Comparison of ENCODE assay signal across 20 cellular contexts in genomic region chr16:82832861-82833260, GRCh38.
A peak's percentile ranks its signal among the peaks of the same experiment; 100 is the strongest.
DNase-seq lines count a peak whose midpoint lies in the region; ATAC-seq and TF ChIP-seq lines count a peak whose summit lies in the region.
"Had no signal": no experiment of that assay in that cellular context is flagged by ENCODE, and none has a peak within 500 bp of the region (broad histone marks: within the 10 kb centered on the region; RNA-seq: fewer than 3 reads in every experiment).

No MANE protein-coding gene starts in this region.

- H3K36me3 ChIP-seq in SK-N-SH (replicated peaks in 1 of 2; ENCODE audit: control insufficient read depth in 1 of 2, insufficient read depth in 2 of 2, low read length in 1 of 2): no peaks in the 10 kb centered on the region
- H3K36me3 ChIP-seq: cardiac muscle cell, esophagus squamous epithelium, WERI-Rb-1 had no signal

- H3K9me2 ChIP-seq in SK-N-SH: no peaks in the 10 kb centered on the region

- ATAC-seq in GM19397 (IDR thresholded peaks at IDR 0.05; ENCODE audit: unreplicated experiment): no peak
- ATAC-seq in HG02852 (IDR thresholded peaks at IDR 0.05; ENCODE audit: unreplicated experiment): no peak
- ATAC-seq: A549; activated naive CD4-positive, alpha-beta T cell treated with anti-CD3 and anti-CD28 coated beads, Interleukin-2, amount 50 U/mL, for 72 hours; activated T-cell treated with anti-CD3 and anti-CD28 coated beads, Interleukin-2, amount 50 U/mL, for 4 hours; left lobe of liver had no signal

- H3K27me3 ChIP-seq in SK-N-SH (ENCODE audit: insufficient read depth): no peaks in the 10 kb centered on the region
- H3K27me3 ChIP-seq: cardiac muscle cell, esophagus squamous epithelium had no signal

- H3K27ac ChIP-seq in SK-N-SH (ENCODE audit: low read depth in 2 of 2, low read length in 1 of 2): peak overlapping the region in 1 of 2 experiments; percentile 21; a peak in 1 of 4 replicates
- H3K27ac ChIP-seq: A549, cardiac muscle cell, esophagus squamous epithelium, WERI-Rb-1 had no signal

- TF ChIP-seq CTCF in AG04449 (IDR thresholded peaks at IDR 0.05; ENCODE audit: insufficient read depth, low read length, missing control alignments): no peak
- no peak for TF ChIP-seq CTCF in SK-N-SH (IDR thresholded peaks at IDR 0.05)
- TF ChIP-seq CTCF in fibroblast of pulmonary artery (IDR thresholded peaks at IDR 0.05; ENCODE audit: low read length, missing control alignments): no peak

- 0 out of 4 replicates have a peak, but pooled peaks cover 0 to 4% of the 10 kb centered on the region in 2 experiments for H3K4me1 ChIP-seq in SK-N-SH (ENCODE audit: control insufficient read depth in 1 of 2, insufficient read depth in 2 of 2, low read depth in 1 of 2, low read length in 1 of 2)
- H3K4me1 ChIP-seq: A549, esophagus squamous epithelium had no signal

- H2AFZ ChIP-seq in SK-N-SH (ENCODE audit: low read depth): no peak overlapping the region

- CTCF ChIA-PET in AG04449 (lab: Yijun Ruan, JAX): interaction anchor here (0.8 kb wide), 1 partner anchor 229 kb away, joined by 3 read pairs; no protein-coding TSS in a partner anchor
- CTCF ChIA-PET in SK-N-SH (lab: Yijun Ruan, JAX): no interaction called here

- 38% methylated on average over 2 of the region's 2 CpGs for WGBS in SK-N-SH (ENCODE audit: low lambda C conversion rate)

- no peaks in the 10 kb centered on the region for H3F3A ChIP-seq in SK-N-SH (replicated peaks; ENCODE audit: insufficient read depth)

- POLR2A ChIA-PET in AG04449 (lab: Yijun Ruan, JAX): no interaction called here
- POLR2A ChIA-PET in SK-N-SH (lab: Yijun Ruan, JAX): no interaction called here

- H3K4me2 ChIP-seq in SK-N-SH: no peak overlapping the region; the same call in 1 of the 2 replicates
- H3K4me2 ChIP-seq: A549 had no signal

- no peak for TF ChIP-seq EP300 in SK-N-SH (IDR thresholded peaks at IDR 0.05; ENCODE audit: borderline replicate concordance in 1 of 2, low read depth in 1 of 2, low read length in 1 of 2)

- H3K9me3 ChIP-seq in SK-N-SH: no peaks in the 10 kb centered on the region
- H3K9me3 ChIP-seq: A549, esophagus squamous epithelium had no signal

- no peak overlapping the region for H3K4me3 ChIP-seq in AG04449 (ENCODE audit: low read depth, low read length)
- H3K4me3 ChIP-seq in SK-N-SH (ENCODE audit: low read depth in 2 of 2, low read length in 1 of 2): no peak overlapping the region
- no peak overlapping the region for H3K4me3 ChIP-seq in fibroblast of pulmonary artery (replicated peaks; ENCODE audit: low read depth, low read length)
- H3K4me3 ChIP-seq: A549, cardiac muscle cell, esophagus squamous epithelium had no signal

- H3K79me2 ChIP-seq in SK-N-SH (ENCODE audit: insufficient read depth): no peaks in the 10 kb centered on the region

- DNase-seq in AG04449 (ENCODE audit: low read depth, low spot score) (peak; percentile 63), GM03348 (ENCODE audit: low spot score) (peak; percentile 70), SK-N-SH (no peak), fibroblast of pulmonary artery (ENCODE audit: low read depth) (peak; percentile 37), NCI-H146 (lab: John Stamatoyannopoulos, UW) (no peak), GOT3 (lab: John Stamatoyannopoulos, UW) (no peak)
- DNase-seq: activated CD4-positive, alpha-beta T cell treated with anti-CD3 and anti-CD28 coated beads, Interleukin-2, amount 50 U/mL, for 48 hours; activated T-cell treated with anti-CD3 and anti-CD28 coated beads, Interleukin-2, amount 50 U/mL, for 4 hours; esophagus squamous epithelium; Karpas-422; NCI-H1417 treated with DMSO at 0.1 percent for 48 hours; NCI-H446; T-helper 1 cell; WERI-Rb-1 had no signal

- TF ChIP-seq RAD21 in SK-N-SH (IDR thresholded peaks at IDR 0.05; ENCODE audit: low read length): no peak

- H3K9ac ChIP-seq in SK-N-SH: no peak overlapping the region

- H4K20me1 ChIP-seq in SK-N-SH (ENCODE audit: insufficient read depth): no peaks in the 10 kb centered on the region

TF ChIP-seq in SK-N-SH, 30 proteins besides CTCF, POLR2A, EP300 and RAD21:
- TF ChIP-seq FOXJ3 (CRISPR knock-in tag; IDR thresholded peaks at IDR 0.05) (no peak), FOSL2 (IDR thresholded peaks at IDR 0.05; ENCODE audit: borderline replicate concordance, low read depth) (peak; percentile 13; the same call in 1 of the 2 replicates), GATA2 (CRISPR knock-in tag; IDR thresholded peaks at IDR 0.05) (no peak), YY1 (IDR thresholded peaks at IDR 0.05; ENCODE audit: low read depth) (no peak), TCF12 (IDR thresholded peaks at IDR 0.05) (peak; percentile 64; the same call in 1 of the 2 replicates)
TF ChIP-seq in SK-N-SH: peak in this region for 2.

Comparison
In these comparisons a context has a peak if more than half of its experiments do, and no peak if none do; other contexts are left out.
1. DNase-seq: peak in AG04449 (single experiment), GM03348 (single experiment) and fibroblast of pulmonary artery (single experiment); none in SK-N-SH (single experiment), NCI-H146 (single experiment) and GOT3 (single experiment).